ENCODE assay signal across 22 cellular contexts in genomic region chr4:6914448-6914847, GRCh38. TPM values are rescaled to one million over a fixed set of nuclear protein-coding genes. Genes with fewer than 3 reads are reported as not detected.
A peak's percentile ranks its signal among the peaks of the same experiment; 100 is the strongest.
DNase-seq lines count a peak whose midpoint lies in the region; ATAC-seq and TF ChIP-seq lines count a peak whose summit lies in the region.
"Had no signal": no experiment of that assay in that cellular context is flagged by ENCODE, and none has a peak within 500 bp of the region (broad histone marks: within the 10 kb centered on the region; RNA-seq: fewer than 3 reads in every experiment).

No MANE protein-coding gene starts in this region.

- no peak overlapping the region for H3K4me2 ChIP-seq in hepatocyte
- H3K4me2 ChIP-seq: SK-N-SH had no signal

- no peak for TF ChIP-seq CTCF in hepatocyte (IDR thresholded peaks at IDR 0.05; ENCODE audit: poor library complexity)

- H3K79me2 ChIP-seq in hepatocyte: peaks cover 79% of the 10 kb centered on the region

- H3K4me1 ChIP-seq in hepatocyte (ENCODE audit: insufficient read depth): peaks cover 63% of the 10 kb centered on the region
- H3K4me1 ChIP-seq in HAP-1: peaks cover 20% of the 10 kb centered on the region

- WGBS in hepatocyte (ENCODE audit: low lambda C conversion rate, missing lambda C conversion rate): 86% methylated on average over 9 of the region's 9 CpGs

- H3K36me3 ChIP-seq in hepatocyte (replicated peaks; ENCODE audit: insufficient read depth, low read depth): no peaks in the 10 kb centered on the region
- H3K36me3 ChIP-seq in HAP-1 (replicated peaks): peaks cover 4% of the 10 kb centered on the region; the same call in 1 of the 2 replicates
- H3K36me3 ChIP-seq: pancreas, uterus had no signal

- H3K4me3 Mint-ChIP-seq in activated T-cell treated with anti-CD3 and anti-CD28 coated beads, Interleukin-2, amount 50 U/mL, for 72 hours: no peak overlapping the region
- H3K4me3 Mint-ChIP-seq in activated T-cell treated with anti-CD3 and anti-CD28 coated beads, Interleukin-2, amount 50 U/mL, for 4 hours: no peak overlapping the region
- peak overlapping the region; percentile 31 for H3K4me3 Mint-ChIP-seq in T-helper 17 cell
- H3K4me3 Mint-ChIP-seq in stimulated activated memory B cell treated with anti-CD40 and anti-IgM and Interleukin-4, amounts not matched to agents 10 μg/mL and 1 μg/mL and 100 μg/mL, for 72 hours: no peak overlapping the region
- H3K4me3 Mint-ChIP-seq: brain, WTC11 had no signal

- H3K9me2 ChIP-seq in hepatocyte (replicated peaks; ENCODE audit: insufficient read depth): no peaks in the 10 kb centered on the region
- H3K9me2 ChIP-seq: SK-N-SH had no signal

- ATAC-seq in activated T-cell treated with anti-CD3 and anti-CD28 coated beads, Interleukin-2, amount 50 U/mL, for 72 hours (replicated peaks in 1 of 2): no peak
- no peak for ATAC-seq in activated T-cell treated with anti-CD3 and anti-CD28 coated beads, Interleukin-2, amount 50 U/mL, for 4 hours
- ATAC-seq in T-helper 17 cell: no peak
- ATAC-seq in stimulated activated memory B cell treated with anti-CD40 and anti-IgM and Interleukin-4, amounts not matched to agents 10 μg/mL and 1 μg/mL and 100 μg/mL, for 72 hours: no peak
- ATAC-seq: pancreas, right cardiac atrium, WTC11 had no signal

- no peaks in the 10 kb centered on the region for H3K27me3 ChIP-seq in hepatocyte
- no peaks in the 10 kb centered on the region for H3K27me3 ChIP-seq in HAP-1 (ENCODE audit: low read depth)
- H3K27me3 ChIP-seq: pancreas, uterus had no signal

- peaks cover 0 to 2% of the 10 kb centered on the region in 2 donors for H3K36me3 Mint-ChIP-seq in activated T-cell treated with anti-CD3 and anti-CD28 coated beads, Interleukin-2, amount 50 U/mL, for 72 hours (ENCODE audit: insufficient read depth in 2 of 2)
- H3K36me3 Mint-ChIP-seq in activated T-cell treated with anti-CD3 and anti-CD28 coated beads, Interleukin-2, amount 50 U/mL, for 4 hours (ENCODE audit: insufficient read depth): no peaks in the 10 kb centered on the region
- no peaks in the 10 kb centered on the region for H3K36me3 Mint-ChIP-seq in T-helper 17 cell (ENCODE audit: low read depth)
- H3K36me3 Mint-ChIP-seq in stimulated activated memory B cell treated with anti-CD40 and anti-IgM and Interleukin-4, amounts not matched to agents 10 μg/mL and 1 μg/mL and 100 μg/mL, for 72 hours: no peaks in the 10 kb centered on the region
- H3K36me3 Mint-ChIP-seq: brain, WTC11 had no signal

- no peaks in the 10 kb centered on the region for H3K9me3 ChIP-seq in T-helper 17 cell (ENCODE audit: control insufficient read depth, low read length, poor library complexity, severe bottlenecking)
- H3K9me3 ChIP-seq in hepatocyte (ENCODE audit: low read depth): no peaks in the 10 kb centered on the region
- no peaks in the 10 kb centered on the region for H3K9me3 ChIP-seq in HAP-1
- H3K9me3 ChIP-seq: pancreas, SK-N-SH, uterus had no signal

- peak overlapping the region; percentile 97 for H3K27ac ChIP-seq in hepatocyte
- H3K27ac ChIP-seq: pancreas, uterus had no signal

- DNase-seq in activated T-cell treated with anti-CD3 and anti-CD28 coated beads, Interleukin-2, amount 50 U/mL, for 72 hours: no peak
- no peak for DNase-seq in activated T-cell treated with anti-CD3 and anti-CD28 coated beads, Interleukin-2, amount 50 U/mL, for 4 hours
- DNase-seq in T-helper 17 cell (no peak), hepatocyte (ENCODE audit: low spot score) (no peak), ecto neural progenitor cell (ENCODE audit: low spot score) (no peak), HAP-1 (ENCODE audit: low spot score in 2 of 2) (no peak)
- no peak for DNase-seq in stimulated activated CD4-positive, alpha-beta T cell treated with anti-CD3 and anti-CD28 coated beads, Interleukin-2, amount 100 ng/mL, for 48 hours
- DNase-seq: NCI-H1105; NCI-H2029 treated with DMSO at 0.1 percent for 48 hours; NCI-H510A treated with DMSO at 0.1 percent for 48 hours; NK-92 treated with Interleukin-12 subunit alpha and Interleukin-12 subunit beta, amount 100 ng/mL, for 24 hours; right cardiac atrium; RPMI8226; SK-N-SH; stimulated activated CD4-positive, alpha-beta T cell treated with anti-CD3 and anti-CD28 coated beads, Interleukin-15, amount 100 ng/mL, for 24 hours; substantia nigra; T-helper 9 cell; uterus had no signal

- peak overlapping the region; percentile 8 for H3K27ac Mint-ChIP-seq in activated T-cell treated with anti-CD3 and anti-CD28 coated beads, Interleukin-2, amount 50 U/mL, for 72 hours
- H3K27ac Mint-ChIP-seq in T-helper 17 cell: peak overlapping the region; percentile 77
- peak overlapping the region; percentile 53 for H3K27ac Mint-ChIP-seq in stimulated activated memory B cell treated with anti-CD40 and anti-IgM and Interleukin-4, amounts not matched to agents 10 μg/mL and 1 μg/mL and 100 μg/mL, for 72 hours
- H3K27ac Mint-ChIP-seq: WTC11 had no signal

- no peak overlapping the region for H2AFZ ChIP-seq in hepatocyte

- no peaks in the 10 kb centered on the region for H3K27me3 Mint-ChIP-seq in activated T-cell treated with anti-CD3 and anti-CD28 coated beads, Interleukin-2, amount 50 U/mL, for 72 hours (ENCODE audit: low read depth)
- H3K27me3 Mint-ChIP-seq in activated T-cell treated with anti-CD3 and anti-CD28 coated beads, Interleukin-2, amount 50 U/mL, for 4 hours (ENCODE audit: low read depth): no peaks in the 10 kb centered on the region
- H3K27me3 Mint-ChIP-seq in T-helper 17 cell: no peaks in the 10 kb centered on the region
- no peaks in the 10 kb centered on the region for H3K27me3 Mint-ChIP-seq in stimulated activated memory B cell treated with anti-CD40 and anti-IgM and Interleukin-4, amounts not matched to agents 10 μg/mL and 1 μg/mL and 100 μg/mL, for 72 hours

- peaks cover 77% of the 10 kb centered on the region for H3K4me1 Mint-ChIP-seq in activated T-cell treated with anti-CD3 and anti-CD28 coated beads, Interleukin-2, amount 50 U/mL, for 72 hours (ENCODE audit: low read depth)
- peaks cover 82% of the 10 kb centered on the region for H3K4me1 Mint-ChIP-seq in activated T-cell treated with anti-CD3 and anti-CD28 coated beads, Interleukin-2, amount 50 U/mL, for 4 hours (ENCODE audit: low read depth)
- peaks cover 62% of the 10 kb centered on the region for H3K4me1 Mint-ChIP-seq in T-helper 17 cell
- H3K4me1 Mint-ChIP-seq in stimulated activated memory B cell treated with anti-CD40 and anti-IgM and Interleukin-4, amounts not matched to agents 10 μg/mL and 1 μg/mL and 100 μg/mL, for 72 hours: peaks cover 67% of the 10 kb centered on the region

- no peaks in the 10 kb centered on the region for H3K9me3 Mint-ChIP-seq in activated T-cell treated with anti-CD3 and anti-CD28 coated beads, Interleukin-2, amount 50 U/mL, for 72 hours
- H3K9me3 Mint-ChIP-seq in activated T-cell treated with anti-CD3 and anti-CD28 coated beads, Interleukin-2, amount 50 U/mL, for 4 hours: no peaks in the 10 kb centered on the region
- no peaks in the 10 kb centered on the region for H3K9me3 Mint-ChIP-seq in stimulated activated memory B cell treated with anti-CD40 and anti-IgM and Interleukin-4, amounts not matched to agents 10 μg/mL and 1 μg/mL and 100 μg/mL, for 72 hours
- H3K9me3 Mint-ChIP-seq: brain, WTC11 had no signal

- in situ Hi-C loops in HAP-1 (cut with MboI; ENCODE audit: low sequenced_read_pairs): no loop called here

- H4K20me1 ChIP-seq in hepatocyte (ENCODE audit: insufficient read depth, poor library complexity, severe bottlenecking): peaks cover 6% of the 10 kb centered on the region

- H3K4me3 ChIP-seq in hepatocyte (no peak overlapping the region), HAP-1 (no peak overlapping the region)
- H3K4me3 ChIP-seq: pancreas, uterus had no signal

RNA-seq across cellular contexts. Expression of gene TBC1D14, which starts 4.8 kb away (rescaled TPM):
- 10 to 100 TPM; 26.5 to 32.4 TPM for total RNA-seq in activated T-cell treated with anti-CD3 and anti-CD28 coated beads, Interleukin-2, amount 50 U/mL, for 72 hours
- 10 to 100 TPM; 39.8 to 45.7 (median 41.7) TPM for total RNA-seq in activated T-cell treated with anti-CD3 and anti-CD28 coated beads, Interleukin-2, amount 50 U/mL, for 4 hours
- total RNA-seq in T-helper 17 cell (10 to 100 TPM; 49.1 to 55.2 TPM), hepatocyte (46.1 and 50.8 TPM in 2 replicates)
- 26.5 and 33.6 TPM in 2 replicates for polyA plus RNA-seq in hepatocyte

Comparison
In these comparisons a context has a peak if more than half of its experiments do, and no peak if none do; other contexts are left out.
1. H3K27ac Mint-ChIP-seq: peak in every context shown above with its lines; median percentile 77 in T-helper 17 cell; 53 in stimulated activated memory B cell treated with anti-CD40 and anti-IgM and Interleukin-4, amounts not matched to agents 10 μg/mL and 1 μg/mL and 100 μg/mL, for 72 hours; 8 in activated T-cell treated with anti-CD3 and anti-CD28 coated beads, Interleukin-2, amount 50 U/mL, for 72 hours.